Comparison of ENCODE assay signal across 21 cellular contexts in the genomic region with DNA sequence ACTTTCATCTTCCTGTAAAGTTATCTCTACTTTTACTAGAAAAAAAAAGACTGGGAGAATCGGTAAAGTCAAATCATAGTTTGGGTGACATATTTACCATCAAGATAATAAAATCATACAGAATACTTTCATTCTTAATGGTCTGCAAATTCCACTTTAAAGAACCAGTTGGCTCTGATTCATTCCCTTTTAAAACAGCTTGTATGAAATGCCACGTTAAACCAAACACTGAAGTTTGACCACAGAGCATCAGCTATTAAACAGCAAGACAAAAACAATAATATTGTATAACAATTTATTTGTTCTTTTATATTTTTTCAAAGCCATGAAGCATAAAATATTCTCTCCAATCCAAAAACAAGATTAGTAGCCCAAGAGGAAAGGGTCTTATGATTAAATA.
"Had no signal": no experiment of that assay in that cellular context is flagged by ENCODE, and none has a peak within 500 bp of the region (broad histone marks: within the 10 kb centered on the region; RNA-seq: fewer than 3 reads in every experiment).

No MANE protein-coding gene starts in this region.

- H3K36me3 ChIP-seq: left ventricle myocardium inferior, right atrium auricular region had no signal

- H3K4me3 ChIP-seq: left ventricle myocardium inferior, right atrium auricular region had no signal

- DNase-seq: activated CD4-positive, alpha-beta T cell treated with anti-CD3 and anti-CD28 coated beads for 4 hours; activated CD8-positive, alpha-beta memory T cell treated with anti-CD3 and anti-CD28 coated beads, Interleukin-2, amount 50 U/mL, for 4 hours; activated CD8-positive, alpha-beta T cell treated with anti-CD3 and anti-CD28 coated beads, Interleukin-2, amount 10 ng/mL, durations not matched to agents 7 days and 5 days; activated effector memory CD4-positive, alpha-beta T cell treated with anti-CD3 and anti-CD28 coated beads, Interleukin-2, amount 50 U/mL, for 16 hours; activated T-cell treated with anti-CD3 and anti-CD28 coated beads, Interleukin-2, amount 50 U/mL, for 48 hours; amniotic stem cell; endodermal cell; erythroblast; hippocampal formation; left ventricle myocardium inferior; small intestine; stimulated activated CD4-positive, alpha-beta T cell treated with anti-CD3 and anti-CD28 coated beads, Interleukin-4, amount 100 ng/mL, for 4 hours; stimulated activated CD8-positive, alpha-beta memory T cell treated with anti-CD3 and anti-CD28 coated beads, Interleukin-4, amount 100 ng/mL, for 48 hours; stimulated activated naive CD8-positive, alpha-beta T cell treated with anti-CD3 and anti-CD28 coated beads, Interleukin-15, Interleukin-2, amounts not matched to agents 100 U/mL and 50 U/mL, for 24 hours; SW 1271; trophoblast cell had no signal

- FAIRE-seq: small intestine, TTC549 had no signal

- H3K27ac ChIP-seq: left ventricle myocardium inferior, right atrium auricular region had no signal

- H3K9me3 ChIP-seq: left ventricle myocardium inferior, right atrium auricular region had no signal

- H3K27me3 ChIP-seq: right atrium auricular region had no signal

- ATAC-seq: activated CD8-positive, alpha-beta T cell treated with anti-CD3 and anti-CD28 coated beads, Interleukin-2, amount 10 ng/mL, durations not matched to agents 7 days and 5 days; activated naive CD4-positive, alpha-beta T cell treated with anti-CD3 and anti-CD28 coated beads, Interleukin-2, amount 50 U/mL, for 72 hours; natural killer cell treated with Interleukin-12 subunit alpha and Interleukin-12 subunit beta and Interleukin-15 and Interleukin-18, amount 100 ng/mL, for 72 hours; stimulated activated naive CD8-positive, alpha-beta T cell treated with anti-CD3 and anti-CD28 coated beads, Interleukin-15, Interleukin-2, amounts not matched to agents 100 U/mL and 50 U/mL, for 24 hours; WTC11 had no signal
